ENCODE assay signal across 1 cellular context in genomic region chr7:76290847-76291345, GRCh38.
TF ChIP-seq lines count a peak whose summit lies in the region.

No MANE protein-coding gene starts in this region.

TF ChIP-seq in WTC11, 78 proteins besides CTCF, POLR2A, EP300 and RAD21:
- TF ChIP-seq ZNF121 (CRISPR knock-in tag; IDR thresholded peaks at IDR 0.05): peak; percentile 87
TF ChIP-seq in WTC11: peak in this region for 1; not testable (repeated sequence) for 77.
